8 cellular contexts compared by ENCODE assay signal in the genomic region with DNA sequence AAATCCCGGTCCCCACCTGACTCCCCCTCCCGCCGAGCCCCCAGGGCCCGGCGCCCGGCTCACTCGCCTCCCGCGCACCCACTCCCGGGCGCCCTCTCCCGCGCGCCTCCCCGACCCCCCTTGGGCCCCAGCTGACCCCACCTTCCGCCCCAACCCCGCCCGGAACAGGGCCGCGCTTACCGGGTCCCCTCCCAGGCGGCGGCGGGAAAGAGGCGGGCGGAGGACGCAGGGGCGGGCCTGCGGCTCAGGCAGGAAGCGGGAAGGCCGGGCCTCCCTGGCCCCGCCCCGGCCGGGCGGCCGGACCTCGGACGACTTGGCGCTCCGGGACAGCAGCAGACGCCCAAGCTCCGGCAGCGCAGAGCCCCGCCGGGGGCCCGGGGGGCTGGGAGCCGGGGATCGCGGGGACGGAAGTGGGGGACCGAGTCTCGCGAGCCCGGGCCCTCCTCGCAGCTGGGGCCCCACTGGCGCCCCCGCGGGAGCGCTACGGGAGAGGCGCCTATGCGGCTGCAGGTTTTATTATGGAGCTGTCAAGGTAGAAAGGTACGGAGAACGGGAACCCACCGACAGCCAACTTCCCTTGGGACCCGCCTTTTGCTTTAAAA. TPM values are rescaled to one million over a fixed set of nuclear protein-coding genes. Genes with fewer than 3 reads are reported as not detected.
DNase-seq lines count a peak whose midpoint lies in the region; ATAC-seq, FAIRE-seq and TF ChIP-seq lines count a peak whose summit lies in the region.

Gene SLC41A3 (minus strand): TSS at position 212 of the 602 bp plus-strand sequence. CDS start 15,905 bp downstream, outside the sequence.

- H3K4me1 Mint-ChIP-seq in Calu3 (ENCODE audit: low read depth, unreplicated experiment) (peaks cover 36% of the 10 kb centered on the region), endothelial cell (ENCODE audit: unreplicated experiment) (no peaks in the 10 kb centered on the region)

- H3K9me3 Mint-ChIP-seq in Calu3 (ENCODE audit: low read depth, unreplicated experiment), result peaks cover 3% of the 10 kb centered on the region
- no peaks in the 10 kb centered on the region for H3K9me3 Mint-ChIP-seq in endothelial cell (ENCODE audit: unreplicated experiment)

- H3K36me3 Mint-ChIP-seq in Calu3 (ENCODE audit: insufficient read depth, unreplicated experiment) (peaks cover 34% of the 10 kb centered on the region), endothelial cell (ENCODE audit: low read depth, unreplicated experiment) (peaks cover 3% of the 10 kb centered on the region)

- H3K4me3 Mint-ChIP-seq in Calu3 (ENCODE audit: low read depth, unreplicated experiment) (peak within 1 kb of the TSS; percentile 73), endothelial cell (ENCODE audit: unreplicated experiment) (peak within 1 kb of the TSS; percentile 94)

- TF ChIP-seq CTCF in Calu3 (IDR thresholded peaks at IDR 0.05; ENCODE audit: unreplicated experiment) (peak; percentile 49), endothelial cell (IDR thresholded peaks at IDR 0.05; ENCODE audit: unreplicated experiment) (no peak)

- CTCF ChIA-PET in Calu3 (lab: Charles Lee), result interaction anchor here (0.6 to 1.4 kb wide), 5 partner anchors 9 to 243 kb away, joined by 3 to 13 read pairs (median 3); no protein-coding TSS in a partner anchor

- H3K27ac Mint-ChIP-seq in Calu3 (ENCODE audit: unreplicated experiment) (peak within 1 kb of the TSS; percentile 40), endothelial cell (ENCODE audit: unreplicated experiment) (peak within 1 kb of the TSS; percentile 54)

- DNase-seq in Calu3 (peak; percentile 98), HTR-8/SVneo (ENCODE audit: insufficient read length, low spot score) (peak; percentile 77), NOMO-1 treated with dmso at 0.1 percent for 144 hours (lab: John Stamatoyannopoulos, UW; ENCODE audit: unreplicated experiment) (peak; percentile 80), endothelial cell (ENCODE audit: low spot score) (peak; percentile 80), midbrain (lab: John Stamatoyannopoulos, UW) (peak; percentile 79)
- peak; percentile 72 for DNase-seq in activated CD8-positive, alpha-beta memory T cell treated with anti-CD3 and anti-CD28 coated beads, Interleukin-2, amount 50 U/mL, for 24 hours (ENCODE audit: extremely low read depth)
- peak; percentile 85 to 87 for DNase-seq in stimulated activated CD8-positive, alpha-beta memory T cell treated with anti-CD3 and anti-CD28 coated beads, Interleukin-15, amount 100 ng/mL, for 48 hours (ENCODE audit: low read depth in 2 of 2)

- peak; percentile 59 for FAIRE-seq in HTR-8/SVneo (lab: Jason Lieb, UNC)

- peak; percentile 91 for ATAC-seq in GM21367 (IDR thresholded peaks at IDR 0.05; ENCODE audit: unreplicated experiment)

- BruUV-seq in Calu3 (replicated peaks; lab: Mats Ljungman, UMichigan), result no TSS peak

- H3K27me3 Mint-ChIP-seq in Calu3 (ENCODE audit: unreplicated experiment) (no peaks in the 10 kb centered on the region), endothelial cell (ENCODE audit: unreplicated experiment) (peaks cover 2% of the 10 kb centered on the region)

- intact Hi-C loops in Calu3 (cut with micrococcal nuclease; ENCODE audit: unreplicated experiment), result loop anchor here (5.0 kb wide), 1 partner anchor 112 kb away; no protein-coding TSS in a partner anchor

RNA-seq across cellular contexts. Expression of gene SLC41A3, which starts in this region (rescaled TPM):
- total RNA-seq in Calu3 (2022), result 69.6 and 101 TPM in 2 replicates
- total RNA-seq in endothelial cell (ENCODE audit: unreplicated experiment), result 52.3 TPM

Comparison
In these comparisons a context has a peak if more than half of its experiments do, and no peak if none do; other contexts are left out.
1. Peak in every context shown above with its lines: DNase-seq and ATAC-seq.